In genomic region chr10:47031251-47031952, GRCh38 we compare ENCODE assay signal across 9 cellular contexts.
DNase-seq lines count a peak whose midpoint lies in the region; ATAC-seq, FAIRE-seq and TF ChIP-seq lines count a peak whose summit lies in the region.
"Had no signal": no experiment of that assay in that cellular context is flagged by ENCODE, and none has a peak within 500 bp of the region (broad histone marks: within the 10 kb centered on the region; RNA-seq: fewer than 3 reads in every experiment).

No MANE protein-coding gene starts in this region.

- no peak for TF ChIP-seq POLR2A in A549 (IDR thresholded peaks at IDR 0.05; ENCODE audit: low read length)

- H3K4me2 ChIP-seq in A549 = no peak overlapping the region
- H3K4me2 ChIP-seq in astrocyte (ENCODE audit: low read length) = no peak overlapping the region

- H4K20me1 ChIP-seq in astrocyte (ENCODE audit: insufficient read depth, low read length) = no peaks in the 10 kb centered on the region

- no peak overlapping the region for H2AFZ ChIP-seq in astrocyte (ENCODE audit: low read depth, low read length)

- peaks cover 51% of the 10 kb centered on the region for H3K27me3 Mint-ChIP-seq in astrocyte (ENCODE audit: low read depth, unreplicated experiment)

- H3K9me3 Mint-ChIP-seq in astrocyte (ENCODE audit: unreplicated experiment) = peaks cover 4% of the 10 kb centered on the region

- H3K36me3 ChIP-seq in astrocyte (ENCODE audit: insufficient read depth, low read length) = no peaks in the 10 kb centered on the region
- H3K36me3 ChIP-seq: lower lobe of right lung had no signal

- peaks cover 8% of the 10 kb centered on the region for H3K4me1 Mint-ChIP-seq in astrocyte (ENCODE audit: low read depth, unreplicated experiment)

- H3K4me3 ChIP-seq in A549 (no peak overlapping the region), GM12875 (ENCODE audit: low read depth, low read length) (no peak overlapping the region), astrocyte (ENCODE audit: insufficient read depth, low read depth, low read length) (no peak overlapping the region)
- H3K4me3 ChIP-seq: lower lobe of right lung had no signal

- no peak for TF ChIP-seq EP300 in A549 (IDR thresholded peaks at IDR 0.05)

- H3K36me3 Mint-ChIP-seq in astrocyte (ENCODE audit: low read depth, unreplicated experiment) = no peaks in the 10 kb centered on the region

- POLR2A ChIA-PET in A549 (lab: Yijun Ruan, JAX) = no interaction called here

- no peak overlapping the region for H3K9ac ChIP-seq in astrocyte (ENCODE audit: low read length)

- H3K27ac ChIP-seq in A549 = no peak overlapping the region
- H3K27ac ChIP-seq in astrocyte (ENCODE audit: low read depth, low read length) = no peak overlapping the region
- H3K27ac ChIP-seq: lower lobe of right lung had no signal

- ATAC-seq in A549 (peak in 1 of 2 experiments; percentile 60; a peak in 3 of 6 replicates), HG02588 (IDR thresholded peaks at IDR 0.05; ENCODE audit: unreplicated experiment) (no peak), HG03520 (IDR thresholded peaks at IDR 0.05; ENCODE audit: unreplicated experiment) (no peak), HG03457 (IDR thresholded peaks at IDR 0.05; ENCODE audit: unreplicated experiment) (no peak), HG02571 (IDR thresholded peaks at IDR 0.05; ENCODE audit: unreplicated experiment) (no peak)
- ATAC-seq: lower lobe of right lung had no signal

- TF ChIP-seq CTCF in A549 (IDR thresholded peaks at IDR 0.05) (no peak), GM12875 (IDR thresholded peaks at IDR 0.05; ENCODE audit: borderline replicate concordance, insufficient read depth, low read depth, low read length) (0 out of 2 replicates have a peak, but pooled peaks have one; percentile 19), astrocyte (IDR thresholded peaks at IDR 0.05; ENCODE audit: insufficient read depth, low read depth, low read length) (no peak)

- CTCF ChIA-PET in A549 (lab: Yijun Ruan, JAX) = interaction anchor here (1.2 to 9.9 kb wide), 4 partner anchors 13 to 281 kb away, joined by 3 to 61 read pairs (median 6); no protein-coding TSS in a partner anchor

- H3K27me3 ChIP-seq in astrocyte (ENCODE audit: insufficient read depth, low read length) = peaks cover 2% of the 10 kb centered on the region

- H3K79me2 ChIP-seq in astrocyte (ENCODE audit: insufficient read depth, low read length) = no peaks in the 10 kb centered on the region

- 64% methylated on average over 8 of the region's 8 CpGs for WGBS in A549 (ENCODE audit: missing lambda C conversion rate)

- H3K9me3 ChIP-seq in A549 (no peaks in the 10 kb centered on the region), astrocyte (ENCODE audit: insufficient read depth, low read depth, low read length) (no peaks in the 10 kb centered on the region)
- H3K9me3 ChIP-seq: lower lobe of right lung had no signal

- H3K4me1 ChIP-seq in A549 (no peaks in the 10 kb centered on the region), astrocyte (ENCODE audit: insufficient read depth, low read length) (no peaks in the 10 kb centered on the region)
- H3K4me1 ChIP-seq: lower lobe of right lung had no signal

- no peak overlapping the region for H3K27ac Mint-ChIP-seq in astrocyte (ENCODE audit: unreplicated experiment)

- DNase-seq in A549 (ENCODE audit: low read depth in 1 of 2, low spot score in 1 of 2) = peak; percentile 29 to 44
- DNase-seq in astrocyte (ENCODE audit: low read depth) = no peak
- peak; percentile 71 for DNase-seq in kidney tubule cell (ENCODE audit: low spot score)
- DNase-seq: lower lobe of right lung had no signal

- H3K4me3 Mint-ChIP-seq in astrocyte (ENCODE audit: unreplicated experiment) = no peak overlapping the region

- FAIRE-seq in A549 (lab: Jason Lieb, UNC) = no peak
- peak; percentile 58 for FAIRE-seq in astrocyte (lab: Jason Lieb, UNC)

- no peak for TF ChIP-seq RAD21 in A549 (conservative IDR thresholded peaks at IDR 0.05 in 1 of 2, IDR thresholded peaks at IDR 0.05 in 1 of 2)

TF ChIP-seq in A549, 52 proteins besides CTCF, POLR2A, EP300 and RAD21:
- TF ChIP-seq TFCP2L1 (CRISPR knock-in tag; IDR thresholded peaks at IDR 0.05) = no peak
- no peak for TF ChIP-seq JUN (IDR thresholded peaks at IDR 0.05)
- TF ChIP-seq, protein P1, sequence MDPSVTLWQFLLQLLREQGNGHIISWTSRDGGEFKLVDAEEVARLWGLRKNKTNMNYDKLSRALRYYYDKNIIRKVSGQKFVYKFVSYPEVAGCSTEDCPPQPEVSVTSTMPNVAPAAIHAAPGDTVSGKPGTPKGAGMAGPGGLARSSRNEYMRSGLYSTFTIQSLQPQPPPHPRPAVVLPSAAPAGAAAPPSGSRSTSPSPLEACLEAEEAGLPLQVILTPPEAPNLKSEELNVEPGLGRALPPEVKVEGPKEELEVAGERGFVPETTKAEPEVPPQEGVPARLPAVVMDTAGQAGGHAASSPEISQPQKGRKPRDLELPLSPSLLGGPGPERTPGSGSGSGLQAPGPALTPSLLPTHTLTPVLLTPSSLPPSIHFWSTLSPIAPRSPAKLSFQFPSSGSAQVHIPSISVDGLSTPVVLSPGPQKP (IDR thresholded peaks at IDR 0.05; ENCODE audit: low read depth, low read length) = no peak
- TF ChIP-seq, protein P2, sequence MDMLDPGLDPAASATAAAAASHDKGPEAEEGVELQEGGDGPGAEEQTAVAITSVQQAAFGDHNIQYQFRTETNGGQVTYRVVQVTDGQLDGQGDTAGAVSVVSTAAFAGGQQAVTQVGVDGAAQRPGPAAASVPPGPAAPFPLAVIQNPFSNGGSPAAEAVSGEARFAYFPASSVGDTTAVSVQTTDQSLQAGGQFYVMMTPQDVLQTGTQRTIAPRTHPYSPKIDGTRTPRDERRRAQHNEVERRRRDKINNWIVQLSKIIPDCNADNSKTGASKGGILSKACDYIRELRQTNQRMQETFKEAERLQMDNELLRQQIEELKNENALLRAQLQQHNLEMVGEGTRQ (IDR thresholded peaks at IDR 0.05) = peak; percentile 51; the same call in 1 of the 2 replicates
- no peak for TF ChIP-seq FOSL2 (IDR thresholded peaks at IDR 0.05)
- no peak for TF ChIP-seq FOSL2 (CRISPR knock-in tag; IDR thresholded peaks at IDR 0.05)
- no peak for TF ChIP-seq HOXB13 (CRISPR knock-in tag; IDR thresholded peaks at IDR 0.05; ENCODE audit: low read depth)
